Comparison of ENCODE assay signal across 1 cellular context in the genomic region with DNA sequence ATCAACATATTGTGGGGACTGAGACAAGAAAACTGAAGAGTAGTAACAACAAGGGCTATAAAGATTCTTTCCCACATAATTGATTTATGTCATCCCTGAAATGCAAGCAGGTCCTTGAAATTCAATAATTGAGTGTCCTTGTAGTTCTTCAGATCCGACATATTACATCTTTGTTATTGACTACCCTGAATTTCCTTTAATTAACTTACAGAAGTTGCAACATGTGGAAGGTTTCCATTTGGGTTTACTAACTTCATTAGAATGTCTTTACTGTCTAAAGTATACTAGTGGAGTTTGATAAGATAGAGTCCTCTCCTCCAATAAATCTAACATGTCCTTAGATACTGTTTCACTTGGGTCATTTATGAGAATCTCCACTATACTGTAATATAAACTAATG.
TF ChIP-seq lines count a peak whose summit lies in the region.

No MANE protein-coding gene starts in this region.

TF ChIP-seq in SK-N-SH, 30 proteins besides CTCF, POLR2A, EP300 and RAD21 (continued from another document):
- no peak for TF ChIP-seq MEF2A (IDR thresholded peaks at IDR 0.05; ENCODE audit: borderline replicate concordance, low read depth)
- TF ChIP-seq, protein P1, sequence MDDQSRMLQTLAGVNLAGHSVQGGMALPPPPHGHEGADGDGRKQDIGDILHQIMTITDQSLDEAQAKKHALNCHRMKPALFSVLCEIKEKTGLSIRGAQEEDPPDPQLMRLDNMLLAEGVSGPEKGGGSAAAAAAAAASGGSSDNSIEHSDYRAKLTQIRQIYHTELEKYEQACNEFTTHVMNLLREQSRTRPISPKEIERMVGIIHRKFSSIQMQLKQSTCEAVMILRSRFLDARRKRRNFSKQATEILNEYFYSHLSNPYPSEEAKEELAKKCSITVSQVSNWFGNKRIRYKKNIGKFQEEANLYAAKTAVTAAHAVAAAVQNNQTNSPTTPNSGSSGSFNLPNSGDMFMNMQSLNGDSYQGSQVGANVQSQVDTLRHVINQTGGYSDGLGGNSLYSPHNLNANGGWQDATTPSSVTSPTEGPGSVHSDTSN (IDR thresholded peaks at IDR 0.05) = no peak
- TF ChIP-seq, protein P2, sequence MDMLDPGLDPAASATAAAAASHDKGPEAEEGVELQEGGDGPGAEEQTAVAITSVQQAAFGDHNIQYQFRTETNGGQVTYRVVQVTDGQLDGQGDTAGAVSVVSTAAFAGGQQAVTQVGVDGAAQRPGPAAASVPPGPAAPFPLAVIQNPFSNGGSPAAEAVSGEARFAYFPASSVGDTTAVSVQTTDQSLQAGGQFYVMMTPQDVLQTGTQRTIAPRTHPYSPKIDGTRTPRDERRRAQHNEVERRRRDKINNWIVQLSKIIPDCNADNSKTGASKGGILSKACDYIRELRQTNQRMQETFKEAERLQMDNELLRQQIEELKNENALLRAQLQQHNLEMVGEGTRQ (IDR thresholded peaks at IDR 0.05; ENCODE audit: borderline replicate concordance, low read depth, low read length) = no peak
TF ChIP-seq in SK-N-SH: peak in this region for 0.
